In the genomic region with DNA sequence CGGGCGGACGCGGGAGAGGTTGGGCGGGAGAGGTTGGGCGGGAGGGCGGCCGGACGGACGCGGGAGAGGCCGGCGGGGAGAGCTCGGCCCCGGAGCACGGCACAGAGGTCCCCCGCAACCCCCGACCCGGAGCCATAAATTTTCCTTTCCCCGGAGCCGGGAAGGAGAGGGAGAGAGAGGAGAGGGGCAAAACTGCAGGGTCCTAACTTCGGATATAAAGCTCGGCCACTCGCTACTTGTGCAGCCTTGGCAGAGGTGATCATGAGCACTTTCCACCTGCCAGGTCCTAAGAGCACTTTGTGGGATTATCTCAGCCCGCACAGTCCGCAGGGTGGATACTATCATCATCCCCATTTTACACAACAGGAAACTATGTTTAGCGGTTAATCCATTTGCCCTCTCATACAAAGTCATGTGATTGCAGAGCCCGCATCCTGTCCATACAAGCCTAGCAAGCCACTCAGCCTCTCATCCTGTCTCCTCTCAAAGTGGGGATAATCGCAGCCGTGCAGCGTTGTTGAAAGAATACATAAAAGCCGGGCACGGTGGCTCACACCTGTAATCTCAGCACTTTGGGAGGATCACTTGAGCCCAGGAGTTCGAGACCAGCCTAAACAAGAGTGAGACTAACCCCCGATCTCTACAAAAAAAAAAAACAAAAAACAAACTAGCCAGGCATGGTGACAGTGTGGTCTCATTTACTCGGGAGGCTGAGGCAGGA, we compare ENCODE assay signal across 8 cellular contexts. TPM values are rescaled to one million over a fixed set of nuclear protein-coding genes. Genes with fewer than 3 reads are reported as not detected.
DNase-seq lines count a peak whose midpoint lies in the region; ATAC-seq and TF ChIP-seq lines count a peak whose summit lies in the region.

No MANE protein-coding gene starts in this region.

- no peaks in the 10 kb centered on the region for H3K27me3 Mint-ChIP-seq in endodermal cell (ENCODE audit: insufficient read depth)
- no peaks in the 10 kb centered on the region for H3K27me3 Mint-ChIP-seq in naive B cell

- H3K4me1 ChIP-seq in endodermal cell (ENCODE audit: control insufficient read depth, insufficient read depth, low read length): no peaks in the 10 kb centered on the region
- H3K4me1 ChIP-seq in tibial artery: peaks cover 0 to 38% (median 17%) of the 10 kb centered on the region in 4 donors

- peak overlapping the region; percentile 59 for H3K4me3 Mint-ChIP-seq in endodermal cell
- peak overlapping the region; percentile 59 to 88 (median 82) for H3K4me3 Mint-ChIP-seq in naive B cell

- TF ChIP-seq CTCF in endodermal cell (conservative IDR thresholded peaks at IDR 0.05) (no peak), tibial artery (IDR thresholded peaks at IDR 0.05) (no peak)

- intact Hi-C loops in tibial artery (cut with DNase I; ENCODE audit: low total_unique reads): loop anchor here (5.0 kb wide), 1 partner anchor 45 kb away; no protein-coding TSS in a partner anchor

- no peaks in the 10 kb centered on the region for H3K9me3 ChIP-seq in endodermal cell (ENCODE audit: control insufficient read depth, low read length)
- H3K9me3 ChIP-seq in tibial artery: no peaks in the 10 kb centered on the region

- no peaks in the 10 kb centered on the region for H3K36me3 ChIP-seq in endodermal cell (ENCODE audit: control insufficient read depth, insufficient read depth, low read length)
- H3K36me3 ChIP-seq in tibial artery: no peaks in the 10 kb centered on the region

- ATAC-seq in naive B cell (ENCODE audit: low read depth in 2 of 2) (no peak), HG02852 (IDR thresholded peaks at IDR 0.05; ENCODE audit: unreplicated experiment) (no peak)

- H3K9ac ChIP-seq in endodermal cell (ENCODE audit: extremely low read depth, low read length, poor library complexity, severe bottlenecking): peak overlapping the region; percentile 23

- peak overlapping the region; percentile 84 for H3K27ac Mint-ChIP-seq in endodermal cell
- H3K27ac Mint-ChIP-seq in naive B cell: peak overlapping the region in 3 of 6 donors; percentile 59 to 80 (median 69)

- H3K27me3 ChIP-seq in endodermal cell (ENCODE audit: control insufficient read depth, insufficient read depth, low read length, poor library complexity, severe bottlenecking): no peaks in the 10 kb centered on the region
- no peaks in the 10 kb centered on the region for H3K27me3 ChIP-seq in tibial artery

- WGBS in endodermal cell (ENCODE audit: insufficient coverage in 1 of 2, insufficient read length in 1 of 2), 2 experiments: 24 to 41% methylated on average over 14 to 34 of the region's 36 CpGs

- peak overlapping the region; percentile 73 for H3K27ac ChIP-seq in endodermal cell (ENCODE audit: low read depth, low read length)
- H3K27ac ChIP-seq in tibial artery: peak overlapping the region; percentile 73 to 95

- no peaks in the 10 kb centered on the region for H3K9me3 Mint-ChIP-seq in endodermal cell
- H3K9me3 Mint-ChIP-seq in naive B cell: no peaks in the 10 kb centered on the region

- DNase-seq in SIG-M5 treated with dmso at 0.1 percent for 504 hours (lab: John Stamatoyannopoulos, UW; ENCODE audit: unreplicated experiment) (peak; percentile 72), SIG-M5 (lab: John Stamatoyannopoulos, UW) (no peak), NCI-H510A (lab: John Stamatoyannopoulos, UW) (peak; percentile 62), endodermal cell (peak; percentile 85), naive B cell (no peak), tibial artery (peak in 1 of 2 donors; percentile 39)
- DNase-seq in activated CD4-positive, alpha-beta T cell treated with anti-CD3 and anti-CD28 coated beads, Interleukin-2, amount 50 U/mL, for 48 hours: peak; percentile 46 to 61

- H3K4me3 ChIP-seq in endodermal cell (ENCODE audit: low read length) (peak overlapping the region; percentile 75), tibial artery (peak overlapping the region; percentile 59 to 60)

- H3K4me1 Mint-ChIP-seq in endodermal cell: peaks cover 5% of the 10 kb centered on the region
- H3K4me1 Mint-ChIP-seq in naive B cell: peaks cover 16 to 33% (median 24%) of the 10 kb centered on the region in 3 donors

- H3K36me3 Mint-ChIP-seq in endodermal cell (ENCODE audit: low read depth): peaks cover 4% of the 10 kb centered on the region
- H3K36me3 Mint-ChIP-seq in naive B cell: no peaks in the 10 kb centered on the region

RNA-seq across cellular contexts. Expression of a gene that starts 0.8 kb away (rescaled TPM):
- total RNA-seq in endodermal cell: 10 to 100 TPM; 54.5 to 69.4 TPM
- polyA plus RNA-seq in endodermal cell (2013, experiment 1 of 2): 53.1 TPM
- polyA plus RNA-seq in endodermal cell (2013, experiment 2 of 2): 55.4 TPM
- polyA plus RNA-seq in naive B cell (ENCODE audit: low read depth in 6 of 6): 10 to 100 TPM in 4 of 6 donors, 1 to 10 TPM in 2; 3.1 to 15.5 (median 11.1) TPM

RNA-seq across cellular contexts. Expression of a gene that starts 8.9 kb away (rescaled TPM):
- total RNA-seq in endodermal cell: 100 to 1,000 TPM; 122 to 136 TPM
- 112 TPM for polyA plus RNA-seq in endodermal cell (2013, experiment 1 of 2)
- 98.6 TPM for polyA plus RNA-seq in endodermal cell (2013, experiment 2 of 2)
- polyA plus RNA-seq in naive B cell (ENCODE audit: low read depth in 6 of 6): 10 to 100 TPM; 29.2 to 98.6 (median 55.5) TPM

Comparison
In these comparisons a context has a peak if more than half of its experiments do, and no peak if none do; other contexts are left out.
1. DNase-seq: peak in SIG-M5 treated with dmso at 0.1 percent for 504 hours (single experiment), NCI-H510A (single experiment), activated CD4-positive, alpha-beta T cell treated with anti-CD3 and anti-CD28 coated beads, Interleukin-2, amount 50 U/mL, for 48 hours (2 of 2) and endodermal cell (single experiment); none in SIG-M5 (single experiment) and naive B cell (single experiment).